8 cellular contexts compared by ENCODE assay signal in genomic region chr5:72848474-72849428, GRCh38.
DNase-seq lines count a peak whose midpoint lies in the region; ATAC-seq and TF ChIP-seq lines count a peak whose summit lies in the region.

No MANE protein-coding gene starts in this region.

- peaks cover 20% of the 10 kb centered on the region for H3K4me1 ChIP-seq in HUES6 (ENCODE audit: control insufficient read depth, insufficient read depth, low read length)

- DNase-seq in ELF-1 (ENCODE audit: low read depth, low spot score) (peak; percentile 41), caudate nucleus (lab: John Stamatoyannopoulos, UW) (peak in 53 of 61 donors; percentile 3 to 83 (median 44)), KG1 (lab: John Stamatoyannopoulos, UW) (no peak)
- DNase-seq in stimulated activated CD4-positive, alpha-beta T cell treated with anti-CD3 and anti-CD28 coated beads, Interleukin-1b, Interleukin-23, amount 100 ng/mL, for 24 hours (ENCODE audit: low read depth in 4 of 4, low spot score in 1 of 4) = peak; percentile 6 to 31 (median 18)

- H3K27me3 ChIP-seq in HUES6 (ENCODE audit: control insufficient read depth, insufficient read depth, low read length) = no peaks in the 10 kb centered on the region
- H3K27me3 ChIP-seq in layer of hippocampus (ENCODE audit: control insufficient read depth, insufficient read depth, low read length) = no peaks in the 10 kb centered on the region

- H3K4me3 ChIP-seq in HUES6 (ENCODE audit: low read depth, low read length) (peak overlapping the region; percentile 93), WI38 (ENCODE audit: low read depth, low read length) (peak overlapping the region; percentile 81)

- peak overlapping the region; percentile 99 for H3K9ac ChIP-seq in HUES6 (ENCODE audit: low read length)

- ATAC-seq in GM21381 (IDR thresholded peaks at IDR 0.05; ENCODE audit: unreplicated experiment) = peak; percentile 41

- no peaks in the 10 kb centered on the region for H3K9me3 ChIP-seq in HUES6 (ENCODE audit: control insufficient read depth, insufficient read depth, low read depth, low read length)

- H3K27ac ChIP-seq in HUES6 (ENCODE audit: low read depth, low read length) (peak overlapping the region; percentile 97), caudate nucleus (ENCODE audit: low read depth, low read length) (peak overlapping the region; percentile 91), layer of hippocampus (ENCODE audit: low read depth, low read length) (peak overlapping the region; percentile 90)

- H3K36me3 ChIP-seq in HUES6 (ENCODE audit: control insufficient read depth, insufficient read depth, low read length) = peaks cover 25% of the 10 kb centered on the region

- TF ChIP-seq CTCF in WI38 (IDR thresholded peaks at IDR 0.05; ENCODE audit: low read depth, low read length) = no peak
